1 cellular context compared by ENCODE assay signal in the genomic region with DNA sequence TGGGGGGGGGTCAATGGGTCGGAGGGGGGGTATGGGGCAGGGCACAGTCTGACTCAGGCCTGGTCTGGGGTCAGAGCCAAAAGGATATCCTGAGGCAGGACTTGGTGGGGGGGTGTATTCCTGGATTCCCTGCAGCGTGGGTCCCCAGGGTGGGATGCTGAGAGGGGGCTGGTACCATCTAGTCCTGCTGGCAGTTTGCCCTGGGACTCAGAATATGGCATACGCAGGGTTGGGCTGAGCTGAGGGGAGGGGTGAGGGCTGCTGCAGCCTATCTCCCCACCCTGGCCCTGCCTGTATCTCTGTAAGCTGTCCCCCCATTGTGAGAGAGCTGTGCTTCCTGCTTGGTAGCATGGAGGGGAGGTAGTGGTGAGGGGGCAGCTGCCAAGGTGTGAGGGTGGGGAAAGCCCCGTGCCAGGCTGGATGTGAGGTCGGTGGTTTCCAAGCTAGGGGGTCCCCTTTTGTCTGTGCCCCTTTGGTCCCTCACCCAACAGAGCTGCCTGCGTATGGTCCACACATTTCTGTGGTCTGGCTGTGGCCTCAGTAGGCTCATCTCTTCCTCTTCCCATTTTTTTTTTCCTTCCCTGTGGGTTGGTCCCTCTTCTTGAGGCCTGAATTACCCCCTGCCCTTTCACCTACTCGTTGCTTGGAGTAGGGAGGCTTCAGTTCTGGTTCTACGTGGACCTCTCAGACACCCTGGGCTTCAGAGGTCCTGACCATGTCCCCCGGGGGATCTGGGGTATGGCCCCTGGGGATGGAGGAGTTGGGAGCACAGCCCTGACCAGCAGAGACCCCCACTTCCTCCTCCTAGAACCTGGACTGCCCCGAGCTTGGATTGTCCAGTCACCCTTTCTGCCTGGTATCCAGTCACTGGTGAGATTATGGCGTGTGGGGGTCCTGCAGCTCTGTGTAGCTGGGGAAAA.
TF ChIP-seq lines count a peak whose summit lies in the region.

No MANE protein-coding gene starts in this region.

TF ChIP-seq in H1, 55 proteins besides CTCF, POLR2A, EP300 and RAD21:
- TF ChIP-seq CHD1 (IDR thresholded peaks at IDR 0.05; ENCODE audit: low read depth, low read length) (no peak), ASH2L (IDR thresholded peaks at IDR 0.05; ENCODE audit: low read length) (no peak), CTBP2 (IDR thresholded peaks at IDR 0.05; ENCODE audit: borderline replicate concordance, insufficient read depth, insufficient read length, low read length) (no peak), RFX5 (IDR thresholded peaks at IDR 0.05; ENCODE audit: borderline replicate concordance, low read depth, low read length) (no peak), SP1 (IDR thresholded peaks at IDR 0.05; ENCODE audit: low read depth, low read length) (no peak), NANOG (IDR thresholded peaks at IDR 0.05; ENCODE audit: insufficient read depth, low read depth, low read length, poor library complexity, severe bottlenecking) (no peak), HDAC6 (IDR thresholded peaks at IDR 0.05; ENCODE audit: low read depth, low read length) (no peak), RXRA (IDR thresholded peaks at IDR 0.05; ENCODE audit: insufficient read depth, low read depth, low read length) (no peak), NRF1 (IDR thresholded peaks at IDR 0.05; ENCODE audit: low read depth, low read length) (no peak)
- TF ChIP-seq, protein P1, sequence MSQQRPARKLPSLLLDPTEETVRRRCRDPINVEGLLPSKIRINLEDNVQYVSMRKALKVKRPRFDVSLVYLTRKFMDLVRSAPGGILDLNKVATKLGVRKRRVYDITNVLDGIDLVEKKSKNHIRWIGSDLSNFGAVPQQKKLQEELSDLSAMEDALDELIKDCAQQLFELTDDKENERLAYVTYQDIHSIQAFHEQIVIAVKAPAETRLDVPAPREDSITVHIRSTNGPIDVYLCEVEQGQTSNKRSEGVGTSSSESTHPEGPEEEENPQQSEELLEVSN (IDR thresholded peaks at IDR 0.05) = no peak
- TF ChIP-seq, protein P2, sequence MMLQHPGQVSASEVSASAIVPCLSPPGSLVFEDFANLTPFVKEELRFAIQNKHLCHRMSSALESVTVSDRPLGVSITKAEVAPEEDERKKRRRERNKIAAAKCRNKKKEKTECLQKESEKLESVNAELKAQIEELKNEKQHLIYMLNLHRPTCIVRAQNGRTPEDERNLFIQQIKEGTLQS (IDR thresholded peaks at IDR 0.05; ENCODE audit: insufficient read depth, low read depth, low read length) = no peak
